In genomic region chr17:76567634-76568432, GRCh38 we compare ENCODE assay signal across 12 cellular contexts. TPM values are rescaled to one million over a fixed set of nuclear protein-coding genes. Genes with fewer than 3 reads are reported as not detected.
DNase-seq lines count a peak whose midpoint lies in the region; ATAC-seq and TF ChIP-seq lines count a peak whose summit lies in the region.
"Had no signal": no experiment of that assay in that cellular context is flagged by ENCODE, and none has a peak within 500 bp of the region (broad histone marks: within the 10 kb centered on the region; RNA-seq: fewer than 3 reads in every experiment).

No MANE protein-coding gene starts in this region.

- H3K36me3 Mint-ChIP-seq in activated naive CD4-positive, alpha-beta T cell treated with anti-CD3 and anti-CD28 coated beads, Interleukin-2, amount 50 U/mL, for 72 hours, result peaks cover 13 to 26% of the 10 kb centered on the region in 2 donors
- H3K36me3 Mint-ChIP-seq in immature natural killer cell, result peaks cover 8 to 20% (median 12%) of the 10 kb centered on the region in 3 donors

- H3K9me3 ChIP-seq in tibial nerve, result no peaks in the 10 kb centered on the region
- H3K9me3 ChIP-seq: thoracic aorta had no signal

- H3K27me3 ChIP-seq in tibial nerve, result no peaks in the 10 kb centered on the region
- H3K27me3 ChIP-seq: brain microvascular endothelial cell had no signal

- peaks cover 0 to 57% (median 4%) of the 10 kb centered on the region in 3 donors for H3K36me3 ChIP-seq in tibial nerve

- peaks cover 14 to 19% of the 10 kb centered on the region in 2 donors for H3K4me1 Mint-ChIP-seq in immature natural killer cell

- no peak overlapping the region for H3K4me3 Mint-ChIP-seq in immature natural killer cell

- H3K4me1 ChIP-seq in tibial nerve, result peaks cover 0 to 68% (median 38%) of the 10 kb centered on the region in 4 donors

- H3K9me3 Mint-ChIP-seq in activated naive CD4-positive, alpha-beta T cell treated with anti-CD3 and anti-CD28 coated beads, Interleukin-2, amount 50 U/mL, for 72 hours, result no peaks in the 10 kb centered on the region
- no peaks in the 10 kb centered on the region for H3K9me3 Mint-ChIP-seq in immature natural killer cell

- no peak for DNase-seq in activated naive CD4-positive, alpha-beta T cell treated with anti-CD3 and anti-CD28 coated beads, Interleukin-2, amount 50 U/mL, for 72 hours (ENCODE audit: low spot score in 2 of 2)
- DNase-seq in activated naive CD4-positive, alpha-beta T cell treated with Interleukin-2 at 50 U/mL for 16 hours, result no peak
- DNase-seq in SK-MEL-5 (ENCODE audit: low read depth, low spot score) (peak; percentile 94), immature natural killer cell (no peak), tibial nerve (ENCODE audit: low spot score in 2 of 2) (no peak), OCI-M2 (lab: John Stamatoyannopoulos, UW; ENCODE audit: unreplicated experiment) (no peak), mesenteric fat pad (ENCODE audit: low spot score) (no peak), AG08395 (ENCODE audit: low spot score) (no peak)
- DNase-seq: brain microvascular endothelial cell had no signal

- ATAC-seq in activated naive CD4-positive, alpha-beta T cell treated with anti-CD3 and anti-CD28 coated beads, Interleukin-2, amount 50 U/mL, for 72 hours, result peak; percentile 5 to 25
- ATAC-seq: activated CD4-positive, CD25-positive, alpha-beta regulatory T cell treated with anti-CD3 and anti-CD28 coated beads, Interleukin-2, amount 50 U/mL, for 24 hours had no signal

- no peak overlapping the region for H3K4me3 ChIP-seq in tibial nerve
- H3K4me3 ChIP-seq: skin epidermis, thoracic aorta had no signal

- peak in 1 of 2 donors; percentile 46 for TF ChIP-seq EP300 in tibial nerve (IDR thresholded peaks at IDR 0.05)

- no peak for TF ChIP-seq POLR2A in tibial nerve (IDR thresholded peaks at IDR 0.05)

- WGBS in tibial nerve, 2 donors, result 43 to 55% methylated on average over 13 to 14 of the region's 14 CpGs

- no peak for TF ChIP-seq CTCF in tibial nerve (IDR thresholded peaks at IDR 0.05)

- H3K27me3 Mint-ChIP-seq in immature natural killer cell (ENCODE audit: low read depth in 3 of 3), result peaks cover 0 to 4% (median 2%) of the 10 kb centered on the region in 3 donors

- H3K27ac Mint-ChIP-seq in activated naive CD4-positive, alpha-beta T cell treated with anti-CD3 and anti-CD28 coated beads, Interleukin-2, amount 50 U/mL, for 72 hours, result peak overlapping the region in 1 of 2 donors; percentile 4
- peak overlapping the region in 4 of 6 donors; percentile 34 to 77 (median 54) for H3K27ac Mint-ChIP-seq in immature natural killer cell

- H3K27ac ChIP-seq in tibial nerve, result peak overlapping the region; percentile 10 to 95 (median 46)
- H3K27ac ChIP-seq: brain microvascular endothelial cell, thoracic aorta had no signal

- in situ Hi-C loops in SK-MEL-5 (cut with HindIII; ENCODE audit: low pct_unique_long_range_greater_than_20kb, low sequenced_read_pairs), result no loop called here

RNA-seq across cellular contexts. Expression of gene ST6GALNAC2, which starts 17.8 kb away (rescaled TPM):
- total RNA-seq in activated naive CD4-positive, alpha-beta T cell treated with anti-CD3 and anti-CD28 coated beads, Interleukin-2, amount 50 U/mL, for 72 hours, result not detected
- total RNA-seq in SK-MEL-5 (2014; rRNA removed; shearing (Covaris generic)), result 77.4 and 96.3 TPM in 2 replicates
- polyA plus RNA-seq in SK-MEL-5 (2015; cell fraction: cytosol; rRNA removed), result 96.4 and 117 TPM in 2 replicates
- polyA plus RNA-seq in SK-MEL-5 (2015; cell fraction: nucleus; rRNA removed), result 76.4 and 135 TPM in 2 replicates
- under 1 TPM in 1 of 3 donors, not detected in 2; 0.24 TPM for polyA plus RNA-seq in immature natural killer cell
- 100 to 1,000 TPM in 1 of 4 donors, 10 to 100 TPM in 3; 58.5 to 128 (median 69.1) TPM for total RNA-seq in tibial nerve
- 5.5 TPM for total RNA-seq in mesenteric fat pad

RNA-seq across cellular contexts. Expression of gene PRCD, which starts 28.0 kb away (rescaled TPM):
- total RNA-seq in activated naive CD4-positive, alpha-beta T cell treated with anti-CD3 and anti-CD28 coated beads, Interleukin-2, amount 50 U/mL, for 72 hours, result not detected
- total RNA-seq in SK-MEL-5 (2014; rRNA removed; shearing (Covaris generic)), result 15.8 and 18.8 TPM in 2 replicates
- polyA plus RNA-seq in SK-MEL-5 (2015; cell fraction: cytosol; rRNA removed), result 12.2 and 13.3 TPM in 2 replicates
- polyA plus RNA-seq in SK-MEL-5 (2015; cell fraction: nucleus; rRNA removed), result 32.9 and 49.6 TPM in 2 replicates
- 1 to 10 TPM; 2.8 to 5.3 (median 3.1) TPM for polyA plus RNA-seq in immature natural killer cell
- total RNA-seq in tibial nerve (10 to 100 TPM in 3 of 4 donors, 1 to 10 TPM in 1; 6.6 to 23.5 (median 14.1) TPM), mesenteric fat pad (5.4 TPM)

RNA-seq across cellular contexts. Expression of gene CYGB, which starts 30.3 kb away (rescaled TPM):
- total RNA-seq in activated naive CD4-positive, alpha-beta T cell treated with anti-CD3 and anti-CD28 coated beads, Interleukin-2, amount 50 U/mL, for 72 hours, result not detected
- 122 TPM in 2 replicates for total RNA-seq in SK-MEL-5 (2014; rRNA removed; shearing (Covaris generic))
- 107 and 128 TPM in 2 replicates for polyA plus RNA-seq in SK-MEL-5 (2015; cell fraction: cytosol; rRNA removed)
- 37.9 and 41.4 TPM in 2 replicates for polyA plus RNA-seq in SK-MEL-5 (2015; cell fraction: nucleus; rRNA removed)
- under 1 TPM in 2 of 3 donors, not detected in 1; 0.09 to 0.41 TPM for polyA plus RNA-seq in immature natural killer cell
- total RNA-seq in tibial nerve (10 to 100 TPM; 40.2 to 59.2 (median 48.8) TPM), mesenteric fat pad (55.6 TPM)

Comparison
In these comparisons a context has a peak if more than half of its experiments do, and no peak if none do; other contexts are left out.
1. RNA of gene CYGB, which starts 30.3 kb away (total RNA-seq): 122 TPM in SK-MEL-5, 55.6 TPM in mesenteric fat pad (single experiment) and 40.2 to 59.2 TPM in tibial nerve; not detected in activated naive CD4-positive, alpha-beta T cell treated with anti-CD3 and anti-CD28 coated beads, Interleukin-2, amount 50 U/mL, for 72 hours; every median in the first group is over 10 times any median in the second.